ENCODE assay signal across 25 cellular contexts in the genomic region with DNA sequence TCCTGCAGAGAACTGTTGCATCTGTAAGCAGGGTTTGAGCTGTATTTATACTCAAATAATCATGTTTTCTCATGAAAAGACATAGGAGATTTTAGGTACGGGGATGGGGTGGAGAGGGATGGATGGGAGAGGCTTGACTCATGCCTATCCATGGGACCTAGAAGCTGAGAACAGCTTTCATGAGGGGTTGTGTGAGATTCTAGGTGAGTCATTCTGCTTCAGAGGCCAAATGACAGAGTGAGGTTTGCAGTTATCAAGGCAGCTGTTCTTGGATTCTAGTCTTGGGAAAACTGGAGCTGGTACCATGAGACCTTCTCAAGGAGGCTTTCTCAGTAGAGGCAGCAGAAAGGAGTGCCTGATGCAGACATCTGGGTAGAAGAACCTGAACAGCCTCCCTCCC.
"Had no signal": no experiment of that assay in that cellular context is flagged by ENCODE, and none has a peak within 500 bp of the region (broad histone marks: within the 10 kb centered on the region; RNA-seq: fewer than 3 reads in every experiment).

No MANE protein-coding gene starts in this region.

- H3K4me3 ChIP-seq: neural progenitor cell, psoas muscle, right lobe of liver, sigmoid colon, stomach, thoracic aorta, thyroid gland, tibial nerve, upper lobe of left lung, vagina had no signal

- H3K4me1 ChIP-seq: neural progenitor cell, parathyroid adenoma, psoas muscle, sigmoid colon, stomach, thyroid gland, tibial nerve, upper lobe of left lung had no signal

- H3K36me3 ChIP-seq: neural progenitor cell, right lobe of liver, sigmoid colon, stomach, thoracic aorta, thyroid gland, tibial nerve, upper lobe of left lung, vagina had no signal

- H3K27me3 ChIP-seq: neural progenitor cell, right lobe of liver, sigmoid colon, stomach, thyroid gland, tibial nerve, upper lobe of left lung, vagina had no signal

- H3K9me3 ChIP-seq: psoas muscle, right lobe of liver, thoracic aorta, thyroid gland, tibial nerve, upper lobe of left lung, vagina had no signal

- FAIRE-seq: small intestine, urothelium cell line had no signal

- ATAC-seq: natural killer cell; psoas muscle; right cardiac atrium; right lobe of liver; stimulated activated effector memory CD8-positive, alpha-beta T cell treated with anti-CD3 and anti-CD28 coated beads, Interleukin-12 subunit alpha, Interleukin-12 subunit beta, amount 100 ng/mL, for 72 hours; stimulated activated naive B cell treated with anti-CD40 and anti-IgM and Interleukin-4, amounts not matched to agents 10 μg/mL and 1 μg/mL and 100 μg/mL, for 72 hours had no signal

- H2AFZ ChIP-seq: neural progenitor cell, parathyroid adenoma had no signal

- H3K79me2 ChIP-seq: parathyroid adenoma had no signal

- H3K4me2 ChIP-seq: neural progenitor cell had no signal

- DNase-seq: natural killer cell; occipital lobe; posterior cingulate gyrus; psoas muscle; right cardiac atrium; right lobe of liver; sigmoid colon; small intestine; stimulated activated CD4-positive, alpha-beta T cell treated with anti-CD3 and anti-CD28 coated beads, Interleukin-15, amount 100 ng/mL, for 24 hours; stimulated activated CD4-positive, alpha-beta T cell treated with anti-CD3 and anti-CD28 coated beads, Interleukin-2, amount 100 ng/mL, for 24 hours; stimulated activated CD4-positive, alpha-beta T cell treated with anti-CD3 and anti-CD28 coated beads, Interleukin-2, amount 100 ng/mL, for 48 hours; stimulated activated CD4-positive, alpha-beta T cell treated with anti-CD3 and anti-CD28 coated beads, Interleukin-4, amount 100 ng/mL, for 24 hours; stimulated activated naive B cell treated with anti-CD40 and anti-IgM and Interleukin-4, amounts not matched to agents 10 μg/mL and 1 μg/mL and 100 μg/mL, for 72 hours; stimulated activated naive CD4-positive, alpha-beta T cell treated with Interleukin-2 at 50 U/mL for 16 hours; stomach; thyroid gland; trophoblast cell; upper lobe of left lung had no signal

- H3K27ac ChIP-seq: neural progenitor cell, parathyroid adenoma, psoas muscle, right lobe of liver, sigmoid colon, stomach, thoracic aorta, thyroid gland, tibial nerve, upper lobe of left lung, vagina had no signal
